25 cellular contexts compared by ENCODE assay signal in genomic region chr1:9343269-9343668, GRCh38.
"Had no signal": no experiment of that assay in that cellular context is flagged by ENCODE, and none has a peak within 500 bp of the region (broad histone marks: within the 10 kb centered on the region; RNA-seq: fewer than 3 reads in every experiment).

No MANE protein-coding gene starts in this region.

- H3K4me3 Mint-ChIP-seq: immature natural killer cell; mesothelial cell of epicardium; naive thymus-derived CD4-positive, alpha-beta T cell; natural killer cell treated with Interleukin-12 subunit alpha and Interleukin-12 subunit beta and Interleukin-15 and Interleukin-18, amount 100 ng/mL, for 72 hours; stimulated activated memory B cell treated with anti-CD40 and anti-IgM and Interleukin-4, amounts not matched to agents 10 μg/mL and 1 μg/mL and 100 μg/mL, for 72 hours; stimulated activated naive CD8-positive, alpha-beta T cell treated with anti-CD3 and anti-CD28 coated beads, Interleukin-15, amount 100 ng/mL, for 72 hours had no signal

- FAIRE-seq: urothelium cell line had no signal

- H3K4me3 ChIP-seq: left ventricle myocardium inferior, lung, ovary, right atrium auricular region, right lobe of liver, smooth muscle cell, transverse colon, upper lobe of right lung had no signal

- H3K9me3 ChIP-seq: left ventricle myocardium inferior, ovary, right lobe of liver, transverse colon, upper lobe of right lung had no signal

- H3K36me3 Mint-ChIP-seq: natural killer cell treated with Interleukin-12 subunit alpha and Interleukin-12 subunit beta and Interleukin-15 and Interleukin-18, amount 100 ng/mL, for 72 hours; stimulated activated memory B cell treated with anti-CD40 and anti-IgM and Interleukin-4, amounts not matched to agents 10 μg/mL and 1 μg/mL and 100 μg/mL, for 72 hours had no signal

- H3K9me3 Mint-ChIP-seq: immature natural killer cell; natural killer cell treated with Interleukin-12 subunit alpha and Interleukin-12 subunit beta and Interleukin-15 and Interleukin-18, amount 100 ng/mL, for 72 hours; stimulated activated memory B cell treated with anti-CD40 and anti-IgM and Interleukin-4, amounts not matched to agents 10 μg/mL and 1 μg/mL and 100 μg/mL, for 72 hours; stimulated activated naive CD8-positive, alpha-beta T cell treated with anti-CD3 and anti-CD28 coated beads, Interleukin-15, amount 100 ng/mL, for 72 hours had no signal

- H3K27me3 Mint-ChIP-seq: naive thymus-derived CD4-positive, alpha-beta T cell; natural killer cell treated with Interleukin-12 subunit alpha and Interleukin-12 subunit beta and Interleukin-15 and Interleukin-18, amount 100 ng/mL, for 72 hours; stimulated activated memory B cell treated with anti-CD40 and anti-IgM and Interleukin-4, amounts not matched to agents 10 μg/mL and 1 μg/mL and 100 μg/mL, for 72 hours; stimulated activated naive CD8-positive, alpha-beta T cell treated with anti-CD3 and anti-CD28 coated beads, Interleukin-15, amount 100 ng/mL, for 72 hours had no signal

- H3K4me2 ChIP-seq: smooth muscle cell had no signal

- H3K4me1 Mint-ChIP-seq: immature natural killer cell; stimulated activated naive CD8-positive, alpha-beta T cell treated with anti-CD3 and anti-CD28 coated beads, Interleukin-15, amount 100 ng/mL, for 72 hours had no signal

- H3K36me3 ChIP-seq: left ventricle myocardium inferior, ovary, right atrium auricular region, transverse colon, upper lobe of right lung had no signal

- H3K27me3 ChIP-seq: ovary, right atrium auricular region, right lobe of liver, transverse colon, upper lobe of right lung had no signal

- DNase-seq: hypothalamus; immature natural killer cell; islet precursor cell; left ventricle myocardium inferior; mesendoderm; naive thymus-derived CD4-positive, alpha-beta T cell; ovary; posterior cingulate gyrus; right lobe of liver; stimulated activated CD4-positive, alpha-beta T cell treated with anti-CD3 and anti-CD28 coated beads, Interleukin-1b, Interleukin-23, amount 100 ng/mL, for 48 hours; stimulated activated CD4-positive, alpha-beta T cell treated with anti-CD3 and anti-CD28 coated beads, Interleukin-2, amount 100 ng/mL, for 48 hours; stimulated activated CD4-positive, alpha-beta T cell treated with anti-CD3 and anti-CD28 coated beads, Interleukin-4, amount 100 ng/mL, for 4 hours; stimulated activated CD8-positive, alpha-beta memory T cell treated with anti-CD3 and anti-CD28 coated beads, Interleukin-4, amount 100 ng/mL, for 48 hours; stimulated activated naive CD4-positive, alpha-beta T cell treated with Interleukin-2 at 50 U/mL for 16 hours; stimulated activated naive CD8-positive, alpha-beta T cell treated with anti-CD3 and anti-CD28 coated beads, Interleukin-15, amount 100 ng/mL, for 72 hours; substantia nigra; transverse colon; upper lobe of right lung had no signal

- H3K27ac Mint-ChIP-seq: immature natural killer cell; mesothelial cell of epicardium; naive thymus-derived CD4-positive, alpha-beta T cell; natural killer cell treated with Interleukin-12 subunit alpha and Interleukin-12 subunit beta and Interleukin-15 and Interleukin-18, amount 100 ng/mL, for 72 hours; stimulated activated memory B cell treated with anti-CD40 and anti-IgM and Interleukin-4, amounts not matched to agents 10 μg/mL and 1 μg/mL and 100 μg/mL, for 72 hours had no signal

- H3K27ac ChIP-seq: left ventricle myocardium inferior, ovary, right atrium auricular region, right lobe of liver, transverse colon, upper lobe of right lung had no signal

- ATAC-seq: naive thymus-derived CD4-positive, alpha-beta T cell; natural killer cell treated with Interleukin-12 subunit alpha and Interleukin-12 subunit beta and Interleukin-15 and Interleukin-18, amount 100 ng/mL, for 72 hours; right lobe of liver; stimulated activated memory B cell treated with anti-CD40 and anti-IgM and Interleukin-4, amounts not matched to agents 10 μg/mL and 1 μg/mL and 100 μg/mL, for 72 hours; stimulated activated naive CD8-positive, alpha-beta T cell treated with anti-CD3 and anti-CD28 coated beads, Interleukin-15, amount 100 ng/mL, for 72 hours; upper lobe of right lung had no signal
